21 cellular contexts compared by ENCODE assay signal in genomic region chr4:86975927-86976326, GRCh38. TPM values are rescaled to one million over a fixed set of nuclear protein-coding genes. Genes with fewer than 3 reads are reported as not detected.
DNase-seq lines count a peak whose midpoint lies in the region; ATAC-seq, FAIRE-seq and TF ChIP-seq lines count a peak whose summit lies in the region.
"Had no signal": no experiment of that assay in that cellular context is flagged by ENCODE, and none has a peak within 500 bp of the region (broad histone marks: within the 10 kb centered on the region; RNA-seq: fewer than 3 reads in every experiment).

No MANE protein-coding gene starts in this region.

- intact Hi-C loops in HepG2 (cut with micrococcal nuclease; ENCODE audit: unreplicated experiment) = no loop called here
- intact Hi-C loops in right lobe of liver (cut with DNase I) = no loop called here

- no peaks in the 10 kb centered on the region for H3K27me3 ChIP-seq in HepG2 (ENCODE audit: control insufficient read depth in 1 of 2, insufficient read depth in 2 of 2, low read length in 2 of 2)
- H3K27me3 ChIP-seq in right lobe of liver = no peaks in the 10 kb centered on the region
- H3K27me3 ChIP-seq in HL-60 (ENCODE audit: insufficient read depth, poor library complexity, severe bottlenecking) = no peaks in the 10 kb centered on the region
- H3K27me3 ChIP-seq: BLaER1, SJCRH30 had no signal

- peaks cover 83% of the 10 kb centered on the region for H3K4me1 ChIP-seq in HepG2 (ENCODE audit: insufficient read depth, low read length)
- peaks cover 0 to 50% (median 15%) of the 10 kb centered on the region in 4 donors for H3K4me1 ChIP-seq in right lobe of liver
- H3K4me1 ChIP-seq: SJCRH30 had no signal

- H3K4me2 ChIP-seq in HepG2 (ENCODE audit: low read depth, low read length) = no peak overlapping the region

- H3K27ac ChIP-seq in HepG2 (ENCODE audit: extremely low read length, insufficient read depth, low read length) (peak overlapping the region; percentile 94), right lobe of liver (no peak overlapping the region), HL-60 (replicated peaks) (peak overlapping the region; percentile 81), SK-N-MC (peak overlapping the region; percentile 98)
- H3K27ac ChIP-seq: BLaER1, RWPE1, SJCRH30 had no signal

- no TSS peak for BruUV-seq in HepG2 (replicated peaks; lab: Mats Ljungman, UMichigan)

- no peak for TF ChIP-seq EP300 in HepG2 (IDR thresholded peaks at IDR 0.05; ENCODE audit: low read depth in 2 of 2, low read length in 2 of 2)
- TF ChIP-seq EP300 in HepG2 (CRISPR knock-in tag; IDR thresholded peaks at IDR 0.05; ENCODE audit: borderline replicate concordance) = no peak

- no peak for FAIRE-seq in HepG2 (lab: Jason Lieb, UNC)

- in situ Hi-C loops in HepG2 (cut with HindIII; ENCODE audit: extremely low pct_ligation_motif_present, low pct_unique_long_range_greater_than_20kb) = no loop called here

- no peak for TF ChIP-seq CTCF in HepG2 (CRISPR knock-in tag; IDR thresholded peaks at IDR 0.05)
- no peak for TF ChIP-seq CTCF in right lobe of liver (IDR thresholded peaks at IDR 0.05)
- TF ChIP-seq CTCF in HL-60 (IDR thresholded peaks at IDR 0.05; ENCODE audit: insufficient read depth, low read length) = no peak
- TF ChIP-seq CTCF in foreskin fibroblast (IDR thresholded peaks at IDR 0.05; ENCODE audit: low read depth, low read length) = no peak

- H3K9me3 ChIP-seq in HepG2 (ENCODE audit: low read length) (no peaks in the 10 kb centered on the region), right lobe of liver (no peaks in the 10 kb centered on the region), SK-N-MC (ENCODE audit: low read depth, low read length) (no peaks in the 10 kb centered on the region)
- H3K9me3 ChIP-seq: BLaER1, SJCRH30 had no signal

- H2AFZ ChIP-seq in HepG2 (ENCODE audit: low read length) = no peak overlapping the region

- DNase-seq in HepG2 (ENCODE audit: low spot score) (no peak), right lobe of liver (no peak), HL-60 (ENCODE audit: low read depth in 1 of 2, low spot score in 1 of 2) (no peak), SK-N-MC (ENCODE audit: low read depth, low spot score) (no peak), retina (no peak), foreskin fibroblast (no peak)
- DNase-seq: CD8-positive, alpha-beta T cell; DMS153; H7; HFFc6; KBM-7; NCI-H1417; NCI-H1694 treated with DMSO at 0.1 percent for 48 hours; NCI-H2081 treated with DMSO at 0.1 percent for 48 hours; NCI-H2171 treated with DMSO at 0.1 percent for 48 hours; NCI-H524 treated with DMSO at 0.1 percent for 48 hours; NCI-H82; SJCRH30 had no signal

- H3K9ac ChIP-seq in HepG2 (ENCODE audit: insufficient read depth, low read depth, low read length) (no peak overlapping the region), SK-N-MC (ENCODE audit: insufficient read length) (no peak overlapping the region)
- H3K9ac ChIP-seq: BLaER1 had no signal

- TF ChIP-seq POLR2A in HepG2 (IDR thresholded peaks at IDR 0.05; ENCODE audit: insufficient read depth in 1 of 2, low read depth in 2 of 2, low read length in 2 of 2) (no peak), right lobe of liver (IDR thresholded peaks at IDR 0.05) (no peak)

- ATAC-seq in HepG2 = no peak
- ATAC-seq in right lobe of liver = no peak
- ATAC-seq in GM18502 (IDR thresholded peaks at IDR 0.05; ENCODE audit: poor library complexity, unreplicated experiment) = no peak
- ATAC-seq: CD8-positive, alpha-beta T cell had no signal

- WGBS in HepG2 (ENCODE audit: low lambda C conversion rate) = 97% methylated on average over 2 of the region's 2 CpGs
- 96% methylated on average over 2 of the region's 2 CpGs for WGBS in right lobe of liver (ENCODE audit: insufficient coverage, low coverage, low lambda C conversion rate, missing lambda C conversion rate)

- TF ChIP-seq RAD21 in HepG2 (CRISPR knock-in tag; IDR thresholded peaks at IDR 0.05) = no peak

- H3K79me2 ChIP-seq in HepG2 (ENCODE audit: insufficient read depth, low read length) = peaks cover 63% of the 10 kb centered on the region

- H3K4me3 ChIP-seq in HepG2 (replicated peaks in 1 of 3; ENCODE audit: insufficient read depth in 1 of 3, low read depth in 2 of 3, low read length in 3 of 3) (no peak overlapping the region), right lobe of liver (no peak overlapping the region), HL-60 (replicated peaks; ENCODE audit: insufficient read depth, low read length) (no peak overlapping the region), SK-N-MC (0 out of 2 replicates have a peak overlapping the region, but pooled peaks have one; percentile 8), foreskin fibroblast (ENCODE audit: low read depth in 1 of 2, low read length in 2 of 2) (no peak overlapping the region)
- H3K4me3 ChIP-seq: BLaER1, SJCRH30 had no signal

- H3K36me3 ChIP-seq in HepG2 (replicated peaks in 1 of 2; ENCODE audit: control insufficient read depth in 1 of 2, insufficient read depth in 2 of 2, low read length in 2 of 2) = peaks cover 1 to 6% of the 10 kb centered on the region in 2 experiments; a peak in 2 of 5 replicates
- H3K36me3 ChIP-seq in right lobe of liver = no peaks in the 10 kb centered on the region
- no peaks in the 10 kb centered on the region for H3K36me3 ChIP-seq in SK-N-MC (ENCODE audit: insufficient read depth, low read length)
- H3K36me3 ChIP-seq: SJCRH30 had no signal

- CTCF ChIA-PET in HepG2 (lab: Yijun Ruan, JAX; ENCODE audit: low intra/inter-chr PET ratio, low total read pairs) = no interaction called here

- POLR2A ChIA-PET in HepG2 (lab: Yijun Ruan, JAX) = no interaction called here

- H4K20me1 ChIP-seq in HepG2 (ENCODE audit: insufficient read depth, low read length) = no peaks in the 10 kb centered on the region

TF ChIP-seq in HepG2, 621 proteins besides CTCF, POLR2A, EP300 and RAD21:
- TF ChIP-seq MXI1 (IDR thresholded peaks at IDR 0.05; ENCODE audit: borderline replicate concordance, low read depth, low read length) = no peak
- no peak for TF ChIP-seq SAP130 (CRISPR knock-in tag; IDR thresholded peaks at IDR 0.05; ENCODE audit: low read depth)
- no peak for TF ChIP-seq ZNF432 (CRISPR knock-in tag; IDR thresholded peaks at IDR 0.05; ENCODE audit: borderline replicate concordance)
- TF ChIP-seq ZBTB21 (CRISPR knock-in tag; IDR thresholded peaks at IDR 0.05) = no peak
- no peak for TF ChIP-seq ARNT (IDR thresholded peaks at IDR 0.05)
- no peak for TF ChIP-seq NFIB (CRISPR knock-in tag; IDR thresholded peaks at IDR 0.05; ENCODE audit: borderline replicate concordance)
- TF ChIP-seq FOXO4 (CRISPR knock-in tag; conservative IDR thresholded peaks at IDR 0.05) = no peak
- TF ChIP-seq KAT2B (IDR thresholded peaks at IDR 0.05; ENCODE audit: borderline replicate concordance, low read depth, low read length) = no peak
- TF ChIP-seq CENPX (CRISPR knock-in tag; IDR thresholded peaks at IDR 0.05) = no peak
- TF ChIP-seq MIER3 (CRISPR knock-in tag; IDR thresholded peaks at IDR 0.05; ENCODE audit: borderline replicate concordance) = no peak
- no peak for TF ChIP-seq ESRRA (CRISPR knock-in tag; IDR thresholded peaks at IDR 0.05; ENCODE audit: low read depth)
- no peak for TF ChIP-seq FOXJ3 (CRISPR knock-in tag; IDR thresholded peaks at IDR 0.05; ENCODE audit: borderline replicate concordance)
- no peak for TF ChIP-seq RBAK (CRISPR knock-in tag; IDR thresholded peaks at IDR 0.05)
- no peak for TF ChIP-seq MEIS2 (CRISPR knock-in tag; IDR thresholded peaks at IDR 0.05)
- TF ChIP-seq IKZF4 (CRISPR knock-in tag; IDR thresholded peaks at IDR 0.05; ENCODE audit: borderline replicate concordance, low read depth, not compliant biosample characterization) = no peak

RNA-seq across cellular contexts. Expression of gene AFF1, which starts 41.1 kb away (rescaled TPM):
- total RNA-seq in HepG2 (2016; rRNA removed; fragmentation: Illumina TruSeq; extraction: Trizol) (15.9 and 19.6 TPM in 2 replicates), right lobe of liver (10 to 100 TPM; 23.8 to 39.6 (median 34.9) TPM)
- 65.4 and 76.1 TPM in 2 replicates for total RNA-seq in HepG2 (2016; cell fraction: cytosol; rRNA removed; fragmentation: Illumina TruSeq; extraction: Trizol; ENCODE audit: low read depth)
- total RNA-seq in HepG2 (2016; cell fraction: insoluble cytoplasmic fraction; rRNA removed; fragmentation: Illumina TruSeq; extraction: Trizol) = 14.5 and 14.6 TPM in 2 replicates
- total RNA-seq in HepG2 (2016; cell fraction: membrane; rRNA removed; fragmentation: Illumina TruSeq; extraction: Trizol) = 51.6 and 53.5 TPM in 2 replicates
- total RNA-seq in HepG2 (2016; cell fraction: nucleus; rRNA removed; fragmentation: Illumina TruSeq; extraction: Trizol) = 25.2 and 33.9 TPM in 2 replicates
- 13.8 and 15.5 TPM in 2 replicates for polyA plus RNA-seq in HepG2 (2011; rRNA removed)
- polyA plus RNA-seq in HepG2 (2011; cell fraction: cytosol; rRNA removed) = 7.7 and 8.8 TPM in 2 replicates
- polyA plus RNA-seq in HepG2 (2011; cell fraction: nucleus; rRNA removed) = 33.4 and 42.0 TPM in 2 replicates
- 13.2 and 14.7 TPM in 2 replicates for polyA plus RNA-seq in HepG2 (2012)
- polyA plus RNA-seq in HepG2 (2016; cell fraction: cytosol; fragmentation: Illumina TruSeq; extraction: Trizol; ENCODE audit: low read depth) = 1.8 TPM in 2 replicates
- polyA plus RNA-seq in HepG2 (2016; cell fraction: insoluble cytoplasmic fraction; fragmentation: Illumina TruSeq; extraction: Trizol; ENCODE audit: low read depth) = 10.9 and 12.7 TPM in 2 replicates
- polyA plus RNA-seq in HepG2 (2016; cell fraction: membrane; fragmentation: Illumina TruSeq; extraction: Trizol; ENCODE audit: low read depth) = 1.7 and 2.9 TPM in 2 replicates
- polyA plus RNA-seq in HepG2 (2016; cell fraction: nucleus; fragmentation: Illumina TruSeq; extraction: Trizol; ENCODE audit: insufficient read depth, low read depth) = 16.5 and 19.7 TPM in 2 replicates
- polyA minus RNA-seq in HepG2 (2011; rRNA and poly(A)+ RNA removed; ENCODE audit: low replicate concordance) = 65.4 and 78.4 TPM in 2 replicates
- 32.3 and 37.4 TPM in 2 replicates for polyA minus RNA-seq in HepG2 (2011; cell fraction: cytosol; rRNA and poly(A)+ RNA removed)
- 92.7 and 94.2 TPM in 2 replicates for polyA minus RNA-seq in HepG2 (2011; cell fraction: nucleus; rRNA and poly(A)+ RNA removed)

Comparison
In these comparisons a context has a peak if more than half of its experiments do, and no peak if none do; other contexts are left out.
1. H3K27ac ChIP-seq: peak in HepG2 (single experiment), HL-60 (single experiment) and SK-N-MC (single experiment); none in right lobe of liver (0 of 3).